1 cellular context compared by ENCODE assay signal in the genomic region with DNA sequence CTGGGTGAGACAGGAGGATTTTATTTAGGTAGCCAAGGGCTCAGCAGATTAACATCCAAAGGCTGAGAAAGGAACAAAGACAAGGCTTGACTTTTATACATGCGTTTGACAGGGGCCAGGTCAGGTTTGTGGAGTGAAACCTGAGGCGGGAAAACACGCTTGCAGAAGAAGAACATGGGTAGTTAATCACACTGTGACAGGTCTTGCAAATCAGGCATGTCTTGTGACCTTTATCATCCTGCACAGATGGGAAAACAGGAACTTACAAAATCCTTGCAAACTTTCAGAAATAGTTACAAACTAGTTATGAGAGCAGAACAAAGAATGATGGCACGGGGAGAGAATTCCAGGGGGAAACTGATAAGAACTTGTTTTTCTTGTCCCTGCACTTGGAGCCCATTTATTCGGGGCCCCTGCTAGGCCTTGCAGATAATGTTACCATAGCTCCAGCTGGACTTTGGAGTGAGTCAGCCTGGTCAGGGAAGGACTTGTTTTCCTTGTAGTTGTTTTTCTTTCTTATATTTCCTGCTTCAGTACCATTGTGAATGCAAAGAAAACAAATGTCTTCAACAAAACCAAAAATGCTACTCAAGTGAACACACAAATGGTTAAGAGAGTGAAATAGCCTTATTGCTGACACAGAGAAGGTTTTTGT.
TF ChIP-seq lines count a peak whose summit lies in the region.

No MANE protein-coding gene starts in this region.

TF ChIP-seq in HepG2, 621 proteins besides CTCF, POLR2A, EP300 and RAD21 (continued from another document and continues in another):
- TF ChIP-seq, protein P1, sequence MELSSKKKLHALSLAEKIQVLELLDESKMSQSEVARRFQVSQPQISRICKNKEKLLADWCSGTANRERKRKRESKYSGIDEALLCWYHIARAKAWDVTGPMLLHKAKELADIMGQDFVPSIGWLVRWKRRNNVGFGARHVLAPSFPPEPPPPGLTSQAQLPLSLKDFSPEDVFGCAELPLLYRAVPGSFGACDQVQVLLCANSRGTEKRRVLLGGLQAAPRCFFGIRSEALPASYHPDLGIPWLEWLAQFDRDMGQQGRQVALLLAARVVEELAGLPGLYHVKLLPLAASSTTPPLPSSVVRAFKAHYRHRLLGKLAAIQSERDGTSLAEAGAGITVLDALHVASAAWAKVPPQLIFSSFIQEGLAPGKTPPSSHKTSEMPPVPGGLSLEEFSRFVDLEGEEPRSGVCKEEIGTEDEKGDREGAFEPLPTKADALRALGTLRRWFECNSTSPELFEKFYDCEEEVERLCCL (CRISPR knock-in tag; IDR thresholded peaks at IDR 0.05; ENCODE audit: borderline replicate concordance) = no peak
- no peak for TF ChIP-seq ARHGAP35 (CRISPR knock-in tag; IDR thresholded peaks at IDR 0.05; ENCODE audit: borderline replicate concordance)
- no peak for TF ChIP-seq PRMT3 (CRISPR knock-in tag; IDR thresholded peaks at IDR 0.05; ENCODE audit: borderline replicate concordance, low read depth)
- no peak for TF ChIP-seq ZNF446 (CRISPR knock-in tag; IDR thresholded peaks at IDR 0.05)
- TF ChIP-seq, protein P2, sequence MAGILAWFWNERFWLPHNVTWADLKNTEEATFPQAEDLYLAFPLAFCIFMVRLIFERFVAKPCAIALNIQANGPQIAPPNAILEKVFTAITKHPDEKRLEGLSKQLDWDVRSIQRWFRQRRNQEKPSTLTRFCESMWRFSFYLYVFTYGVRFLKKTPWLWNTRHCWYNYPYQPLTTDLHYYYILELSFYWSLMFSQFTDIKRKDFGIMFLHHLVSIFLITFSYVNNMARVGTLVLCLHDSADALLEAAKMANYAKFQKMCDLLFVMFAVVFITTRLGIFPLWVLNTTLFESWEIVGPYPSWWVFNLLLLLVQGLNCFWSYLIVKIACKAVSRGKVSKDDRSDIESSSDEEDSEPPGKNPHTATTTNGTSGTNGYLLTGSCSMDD (CRISPR knock-in tag; IDR thresholded peaks at IDR 0.05) = no peak
- TF ChIP-seq, protein P3, sequence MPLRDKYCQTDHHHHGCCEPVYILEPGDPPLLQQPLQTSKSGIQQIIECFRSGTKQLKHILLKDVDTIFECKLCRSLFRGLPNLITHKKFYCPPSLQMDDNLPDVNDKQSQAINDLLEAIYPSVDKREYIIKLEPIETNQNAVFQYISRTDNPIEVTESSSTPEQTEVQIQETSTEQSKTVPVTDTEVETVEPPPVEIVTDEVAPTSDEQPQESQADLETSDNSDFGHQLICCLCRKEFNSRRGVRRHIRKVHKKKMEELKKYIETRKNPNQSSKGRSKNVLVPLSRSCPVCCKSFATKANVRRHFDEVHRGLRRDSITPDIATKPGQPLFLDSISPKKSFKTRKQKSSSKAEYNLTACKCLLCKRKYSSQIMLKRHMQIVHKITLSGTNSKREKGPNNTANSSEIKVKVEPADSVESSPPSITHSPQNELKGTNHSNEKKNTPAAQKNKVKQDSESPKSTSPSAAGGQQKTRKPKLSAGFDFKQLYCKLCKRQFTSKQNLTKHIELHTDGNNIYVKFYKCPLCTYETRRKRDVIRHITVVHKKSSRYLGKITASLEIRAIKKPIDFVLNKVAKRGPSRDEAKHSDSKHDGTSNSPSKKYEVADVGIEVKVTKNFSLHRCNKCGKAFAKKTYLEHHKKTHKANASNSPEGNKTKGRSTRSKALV (CRISPR knock-in tag; IDR thresholded peaks at IDR 0.05) = no peak
- TF ChIP-seq YEATS2 (CRISPR knock-in tag; IDR thresholded peaks at IDR 0.05; ENCODE audit: borderline replicate concordance) = no peak
- no peak for TF ChIP-seq ZNF20 (CRISPR knock-in tag; IDR thresholded peaks at IDR 0.05)
- no peak for TF ChIP-seq PHF20 (CRISPR knock-in tag; IDR thresholded peaks at IDR 0.05)
- TF ChIP-seq ZNF598 (CRISPR knock-in tag; IDR thresholded peaks at IDR 0.05; ENCODE audit: borderline replicate concordance) = no peak
- no peak for TF ChIP-seq ZEB1 (IDR thresholded peaks at IDR 0.05; ENCODE audit: insufficient replicate concordance, low read depth)
- TF ChIP-seq HNRNPL (IDR thresholded peaks at IDR 0.05; ENCODE audit: low read depth, low read length) = no peak
- TF ChIP-seq ZNF883 (CRISPR knock-in tag; IDR thresholded peaks at IDR 0.05; ENCODE audit: not compliant biosample characterization) = no peak
- no peak for TF ChIP-seq AKAP8 (CRISPR knock-in tag; IDR thresholded peaks at IDR 0.05)
- TF ChIP-seq, protein P4, sequence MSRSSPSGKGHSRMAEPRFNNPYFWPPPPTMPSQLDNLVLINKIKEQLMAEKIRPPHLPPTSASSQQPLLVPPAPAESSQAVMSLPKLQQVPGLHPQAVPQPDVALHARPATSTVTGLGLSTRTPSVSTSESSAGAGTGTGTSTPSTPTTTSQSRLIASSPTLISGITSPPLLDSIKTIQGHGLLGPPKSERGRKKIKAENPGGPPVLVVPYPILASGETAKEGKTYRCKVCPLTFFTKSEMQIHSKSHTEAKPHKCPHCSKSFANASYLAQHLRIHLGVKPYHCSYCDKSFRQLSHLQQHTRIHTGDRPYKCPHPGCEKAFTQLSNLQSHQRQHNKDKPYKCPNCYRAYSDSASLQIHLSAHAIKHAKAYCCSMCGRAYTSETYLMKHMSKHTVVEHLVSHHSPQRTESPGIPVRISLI (CRISPR knock-in tag; IDR thresholded peaks at IDR 0.05; ENCODE audit: borderline replicate concordance) = no peak
- peak; percentile 82; the same call in 1 of the 2 replicates for TF ChIP-seq MEIS1 (CRISPR knock-in tag; IDR thresholded peaks at IDR 0.05; ENCODE audit: borderline replicate concordance)
- no peak for TF ChIP-seq ZNF780A (CRISPR knock-in tag; IDR thresholded peaks at IDR 0.05)
- no peak for TF ChIP-seq LCORL (IDR thresholded peaks at IDR 0.05)
- TF ChIP-seq LCORL (CRISPR knock-in tag; IDR thresholded peaks at IDR 0.05) = no peak
- TF ChIP-seq, protein P5, sequence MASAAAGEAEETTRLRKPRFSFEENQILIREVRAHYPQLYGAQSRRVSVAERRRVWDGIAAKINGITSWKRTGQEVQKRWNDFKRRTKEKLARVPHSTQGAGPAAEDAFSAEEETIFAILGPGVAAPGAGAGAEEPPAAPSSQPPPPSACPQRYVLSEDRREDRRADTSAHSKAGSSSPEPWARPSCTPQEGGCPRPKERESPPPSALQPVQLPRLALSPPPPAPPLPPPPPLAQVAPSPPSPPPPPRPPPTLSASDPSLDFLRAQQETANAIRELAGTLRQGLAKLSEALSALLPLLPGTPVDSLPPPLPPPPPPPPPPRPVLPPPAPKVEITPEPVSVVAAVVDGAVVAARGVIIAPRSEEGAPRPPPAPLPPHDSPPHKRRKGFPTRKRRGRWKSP (CRISPR knock-in tag; IDR thresholded peaks at IDR 0.05) = no peak
- no peak for TF ChIP-seq ZNF713 (CRISPR knock-in tag; IDR thresholded peaks at IDR 0.05)
- peak; percentile 23; the same call in 1 of the 2 replicates for TF ChIP-seq ZKSCAN8 (CRISPR knock-in tag; IDR thresholded peaks at IDR 0.05; ENCODE audit: borderline replicate concordance)
- 0 out of 2 replicates have a peak, but pooled peaks have one; percentile 22 for TF ChIP-seq BHLHE40 (IDR thresholded peaks at IDR 0.05; ENCODE audit: low read length)
- TF ChIP-seq, protein P6, sequence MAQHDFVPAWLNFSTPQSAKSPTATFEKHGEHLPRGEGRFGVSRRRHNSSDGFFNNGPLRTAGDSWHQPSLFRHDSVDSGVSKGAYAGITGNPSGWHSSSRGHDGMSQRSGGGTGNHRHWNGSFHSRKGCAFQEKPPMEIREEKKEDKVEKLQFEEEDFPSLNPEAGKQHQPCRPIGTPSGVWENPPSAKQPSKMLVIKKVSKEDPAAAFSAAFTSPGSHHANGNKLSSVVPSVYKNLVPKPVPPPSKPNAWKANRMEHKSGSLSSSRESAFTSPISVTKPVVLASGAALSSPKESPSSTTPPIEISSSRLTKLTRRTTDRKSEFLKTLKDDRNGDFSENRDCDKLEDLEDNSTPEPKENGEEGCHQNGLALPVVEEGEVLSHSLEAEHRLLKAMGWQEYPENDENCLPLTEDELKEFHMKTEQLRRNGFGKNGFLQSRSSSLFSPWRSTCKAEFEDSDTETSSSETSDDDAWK (CRISPR knock-in tag; IDR thresholded peaks at IDR 0.05) = no peak
- no peak for TF ChIP-seq ATF7 (IDR thresholded peaks at IDR 0.05)
- TF ChIP-seq ATF7 (CRISPR knock-in tag; IDR thresholded peaks at IDR 0.05) = no peak
- TF ChIP-seq PCBP2 (optimal IDR thresholded peaks at IDR 0.05; ENCODE audit: low read depth, low read length, poor library complexity, severe bottlenecking) = no peak
- TF ChIP-seq, protein P7, sequence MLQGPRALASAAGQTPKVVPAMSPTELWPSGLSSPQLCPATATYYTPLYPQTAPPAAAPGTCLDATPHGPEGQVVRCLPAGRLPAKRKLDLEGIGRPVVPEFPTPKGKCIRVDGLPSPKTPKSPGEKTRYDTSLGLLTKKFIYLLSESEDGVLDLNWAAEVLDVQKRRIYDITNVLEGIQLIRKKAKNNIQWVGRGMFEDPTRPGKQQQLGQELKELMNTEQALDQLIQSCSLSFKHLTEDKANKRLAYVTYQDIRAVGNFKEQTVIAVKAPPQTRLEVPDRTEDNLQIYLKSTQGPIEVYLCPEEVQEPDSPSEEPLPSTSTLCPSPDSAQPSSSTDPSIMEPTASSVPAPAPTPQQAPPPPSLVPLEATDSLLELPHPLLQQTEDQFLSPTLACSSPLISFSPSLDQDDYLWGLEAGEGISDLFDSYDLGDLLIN (CRISPR knock-in tag; IDR thresholded peaks at IDR 0.05; ENCODE audit: borderline replicate concordance) = no peak
- TF ChIP-seq RNF219 (CRISPR knock-in tag; IDR thresholded peaks at IDR 0.05) = no peak
- TF ChIP-seq, protein P8, sequence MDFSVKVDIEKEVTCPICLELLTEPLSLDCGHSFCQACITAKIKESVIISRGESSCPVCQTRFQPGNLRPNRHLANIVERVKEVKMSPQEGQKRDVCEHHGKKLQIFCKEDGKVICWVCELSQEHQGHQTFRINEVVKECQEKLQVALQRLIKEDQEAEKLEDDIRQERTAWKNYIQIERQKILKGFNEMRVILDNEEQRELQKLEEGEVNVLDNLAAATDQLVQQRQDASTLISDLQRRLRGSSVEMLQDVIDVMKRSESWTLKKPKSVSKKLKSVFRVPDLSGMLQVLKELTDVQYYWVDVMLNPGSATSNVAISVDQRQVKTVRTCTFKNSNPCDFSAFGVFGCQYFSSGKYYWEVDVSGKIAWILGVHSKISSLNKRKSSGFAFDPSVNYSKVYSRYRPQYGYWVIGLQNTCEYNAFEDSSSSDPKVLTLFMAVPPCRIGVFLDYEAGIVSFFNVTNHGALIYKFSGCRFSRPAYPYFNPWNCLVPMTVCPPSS (IDR thresholded peaks at IDR 0.05) = no peak
- TF ChIP-seq KLF12 (CRISPR knock-in tag; IDR thresholded peaks at IDR 0.05; ENCODE audit: borderline replicate concordance) = no peak
- TF ChIP-seq, protein P9, sequence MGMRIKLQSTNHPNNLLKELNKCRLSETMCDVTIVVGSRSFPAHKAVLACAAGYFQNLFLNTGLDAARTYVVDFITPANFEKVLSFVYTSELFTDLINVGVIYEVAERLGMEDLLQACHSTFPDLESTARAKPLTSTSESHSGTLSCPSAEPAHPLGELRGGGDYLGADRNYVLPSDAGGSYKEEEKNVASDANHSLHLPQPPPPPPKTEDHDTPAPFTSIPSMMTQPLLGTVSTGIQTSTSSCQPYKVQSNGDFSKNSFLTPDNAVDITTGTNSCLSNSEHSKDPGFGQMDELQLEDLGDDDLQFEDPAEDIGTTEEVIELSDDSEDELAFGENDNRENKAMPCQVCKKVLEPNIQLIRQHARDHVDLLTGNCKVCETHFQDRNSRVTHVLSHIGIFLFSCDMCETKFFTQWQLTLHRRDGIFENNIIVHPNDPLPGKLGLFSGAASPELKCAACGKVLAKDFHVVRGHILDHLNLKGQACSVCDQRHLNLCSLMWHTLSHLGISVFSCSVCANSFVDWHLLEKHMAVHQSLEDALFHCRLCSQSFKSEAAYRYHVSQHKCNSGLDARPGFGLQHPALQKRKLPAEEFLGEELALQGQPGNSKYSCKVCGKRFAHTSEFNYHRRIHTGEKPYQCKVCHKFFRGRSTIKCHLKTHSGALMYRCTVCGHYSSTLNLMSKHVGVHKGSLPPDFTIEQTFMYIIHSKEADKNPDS (CRISPR knock-in tag; IDR thresholded peaks at IDR 0.05) = no peak
- no peak for TF ChIP-seq ZNF343 (CRISPR knock-in tag; IDR thresholded peaks at IDR 0.05)
- TF ChIP-seq ZNF678 (CRISPR knock-in tag; IDR thresholded peaks at IDR 0.05) = no peak
- TF ChIP-seq RCOR2 (CRISPR knock-in tag; IDR thresholded peaks at IDR 0.05) = no peak
- no peak for TF ChIP-seq TEAD2 (CRISPR knock-in tag; IDR thresholded peaks at IDR 0.05)
- no peak for TF ChIP-seq ZNF354B (CRISPR knock-in tag; IDR thresholded peaks at IDR 0.05)
- TF ChIP-seq KDM6A (CRISPR knock-in tag; IDR thresholded peaks at IDR 0.05; ENCODE audit: low read depth) = peak; percentile 85
- TF ChIP-seq, protein P10, sequence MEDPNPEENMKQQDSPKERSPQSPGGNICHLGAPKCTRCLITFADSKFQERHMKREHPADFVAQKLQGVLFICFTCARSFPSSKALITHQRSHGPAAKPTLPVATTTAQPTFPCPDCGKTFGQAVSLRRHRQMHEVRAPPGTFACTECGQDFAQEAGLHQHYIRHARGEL (CRISPR knock-in tag; IDR thresholded peaks at IDR 0.05) = no peak
- TF ChIP-seq ZBTB3 (CRISPR knock-in tag; IDR thresholded peaks at IDR 0.05; ENCODE audit: borderline replicate concordance, low read depth) = no peak
- no peak for TF ChIP-seq ZNF720 (CRISPR knock-in tag; IDR thresholded peaks at IDR 0.05)
- TF ChIP-seq RBFOX2 (IDR thresholded peaks at IDR 0.05; ENCODE audit: low read depth, low read length) = no peak
- no peak for TF ChIP-seq TBP (CRISPR knock-in tag; IDR thresholded peaks at IDR 0.05)
- TF ChIP-seq ZSCAN5A (CRISPR knock-in tag; IDR thresholded peaks at IDR 0.05; ENCODE audit: borderline replicate concordance) = no peak
- no peak for TF ChIP-seq ZFP62 (CRISPR knock-in tag; IDR thresholded peaks at IDR 0.05)
- no peak for TF ChIP-seq SYNCRIP (IDR thresholded peaks at IDR 0.05; ENCODE audit: insufficient read depth, low read depth, low read length)
- TF ChIP-seq ZNF501 (CRISPR knock-in tag; IDR thresholded peaks at IDR 0.05) = no peak
